Comparison of ENCODE assay signal across 1 cellular context in the genomic region with DNA sequence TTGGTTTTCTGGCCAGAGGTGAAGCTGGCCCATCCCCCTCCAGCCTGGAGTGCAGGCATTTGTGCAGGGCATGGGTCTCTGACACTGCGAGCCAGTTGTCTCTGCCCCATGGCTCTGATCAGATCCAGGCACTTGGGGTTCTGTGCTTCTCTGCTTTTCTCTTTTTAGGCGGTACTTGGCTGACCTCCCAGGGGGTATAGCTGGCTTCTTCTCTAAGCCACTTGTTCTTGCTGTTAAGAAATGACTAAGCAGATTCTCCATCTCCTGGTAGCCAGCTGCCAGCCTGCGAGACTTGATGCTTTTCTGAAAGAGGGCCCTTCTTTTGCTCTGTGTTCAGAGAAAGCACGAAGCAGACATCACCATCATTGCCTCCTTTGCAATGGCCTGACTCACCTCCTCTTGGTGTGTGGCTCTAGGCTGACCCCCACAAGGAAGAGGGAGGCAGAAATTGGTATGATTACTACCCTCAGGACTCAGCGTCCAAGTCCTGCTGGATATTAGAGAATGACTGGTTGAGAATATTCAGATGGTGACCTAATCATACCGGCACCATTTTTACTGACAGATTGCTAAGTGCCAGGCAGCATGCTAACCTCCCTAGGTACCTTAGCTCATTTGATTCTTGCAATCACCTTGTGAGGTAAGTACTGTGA.
TF ChIP-seq lines count a peak whose summit lies in the region.

No MANE protein-coding gene starts in this region.

TF ChIP-seq in H1, 55 proteins besides CTCF, POLR2A, EP300 and RAD21:
- TF ChIP-seq, protein P1, sequence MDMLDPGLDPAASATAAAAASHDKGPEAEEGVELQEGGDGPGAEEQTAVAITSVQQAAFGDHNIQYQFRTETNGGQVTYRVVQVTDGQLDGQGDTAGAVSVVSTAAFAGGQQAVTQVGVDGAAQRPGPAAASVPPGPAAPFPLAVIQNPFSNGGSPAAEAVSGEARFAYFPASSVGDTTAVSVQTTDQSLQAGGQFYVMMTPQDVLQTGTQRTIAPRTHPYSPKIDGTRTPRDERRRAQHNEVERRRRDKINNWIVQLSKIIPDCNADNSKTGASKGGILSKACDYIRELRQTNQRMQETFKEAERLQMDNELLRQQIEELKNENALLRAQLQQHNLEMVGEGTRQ (IDR thresholded peaks at IDR 0.05; ENCODE audit: low read length), result no peak
TF ChIP-seq in H1: peak in this region for 0.
